ENCODE assay signal across 22 cellular contexts in genomic region chr3:39435006-39435748, GRCh38. TPM values are rescaled to one million over a fixed set of nuclear protein-coding genes. Genes with fewer than 3 reads are reported as not detected.
DNase-seq lines count a peak whose midpoint lies in the region; ATAC-seq and TF ChIP-seq lines count a peak whose summit lies in the region.
"Had no signal": no experiment of that assay in that cellular context is flagged by ENCODE, and none has a peak within 500 bp of the region (broad histone marks: within the 10 kb centered on the region; RNA-seq: fewer than 3 reads in every experiment).

No MANE protein-coding gene starts in this region.

- H3K9me3 Mint-ChIP-seq in MCF 10A (ENCODE audit: unreplicated experiment), result no peaks in the 10 kb centered on the region
- no peaks in the 10 kb centered on the region for H3K9me3 Mint-ChIP-seq in stimulated activated effector memory CD8-positive, alpha-beta T cell treated with anti-CD3 and anti-CD28 coated beads, Interleukin-12 subunit alpha, Interleukin-12 subunit beta, amount 100 ng/mL, for 72 hours
- H3K9me3 Mint-ChIP-seq: activated naive CD4-positive, alpha-beta T cell treated with anti-CD3 and anti-CD28 coated beads, Interleukin-2, amount 50 U/mL, for 72 hours; activated T-cell treated with anti-CD3 and anti-CD28 coated beads, Interleukin-2, amount 50 U/mL, for 4 hours; CD8-positive, alpha-beta T cell had no signal

- in situ Hi-C loops in mammary epithelial cell (cut with MboI; ENCODE audit: low sequenced_read_pairs in 2 of 2) (no loop called here), GM13976 (cut with MboI; ENCODE audit: low sequenced_read_pairs, unreplicated experiment) (no loop called here)

- H3K4me3 Mint-ChIP-seq in MCF 10A (ENCODE audit: unreplicated experiment), result no peak overlapping the region
- H3K4me3 Mint-ChIP-seq in stimulated activated effector memory CD8-positive, alpha-beta T cell treated with anti-CD3 and anti-CD28 coated beads, Interleukin-12 subunit alpha, Interleukin-12 subunit beta, amount 100 ng/mL, for 72 hours, result no peak overlapping the region
- H3K4me3 Mint-ChIP-seq: activated T-cell treated with anti-CD3 and anti-CD28 coated beads, Interleukin-2, amount 50 U/mL, for 4 hours; CD8-positive, alpha-beta T cell had no signal

- DNase-seq in mammary epithelial cell (peak; percentile 6), MCF 10A (ENCODE audit: unreplicated experiment) (no peak), NCI-H345 (lab: John Stamatoyannopoulos, UW) (peak; percentile 44), fibroblast of villous mesenchyme (ENCODE audit: low read depth) (peak; percentile 30), GM13976 (ENCODE audit: low spot score) (no peak), activated gamma-delta T cell treated with Interleukin-2 at 50 U/mL for 16 hours (no peak)
- DNase-seq in stimulated activated effector memory CD8-positive, alpha-beta T cell treated with anti-CD3 and anti-CD28 coated beads, Interleukin-12 subunit alpha, Interleukin-12 subunit beta, amount 100 ng/mL, for 72 hours (ENCODE audit: low spot score in 2 of 2), result no peak
- DNase-seq: activated CD4-positive, alpha-beta T cell treated with anti-CD3 and anti-CD28 coated beads, Interleukin-2, amount 50 U/mL, for 48 hours; activated T-cell treated with anti-CD3 and anti-CD28 coated beads, Interleukin-2, amount 50 U/mL, for 4 hours; CD8-positive, alpha-beta T cell; NCI-H1092; ovary had no signal

- WGBS in mammary epithelial cell (ENCODE audit: low coverage, missing lambda C conversion rate), result 38% methylated on average over 1 of the region's 1 CpG

- no peak for ATAC-seq in stimulated activated effector memory CD8-positive, alpha-beta T cell treated with anti-CD3 and anti-CD28 coated beads, Interleukin-12 subunit alpha, Interleukin-12 subunit beta, amount 100 ng/mL, for 72 hours
- no peak for ATAC-seq in GM21390 (IDR thresholded peaks at IDR 0.05; ENCODE audit: unreplicated experiment)
- ATAC-seq: gastroesophageal sphincter, HCT116 had no signal

- POLR2A ChIA-PET in MCF 10A (lab: Yijun Ruan, JAX), result interaction anchor here (1.6 kb wide), 1 partner anchor 27 kb away, joined by 3 read pairs; no protein-coding TSS in a partner anchor

- no TSS peak for BruUV-seq in mammary epithelial cell (replicated peaks; lab: Mats Ljungman, UMichigan)
- BruUV-seq in MCF 10A (replicated peaks; lab: Mats Ljungman, UMichigan), result no TSS peak

- H3K4me3 ChIP-seq in mammary epithelial cell (replicated peaks in 1 of 3; ENCODE audit: insufficient read depth in 1 of 3, low read depth in 2 of 3, low read length in 3 of 3) (no peak overlapping the region), fibroblast of villous mesenchyme (ENCODE audit: low read depth, low read length) (no peak overlapping the region)
- H3K4me3 ChIP-seq: gastroesophageal sphincter, ovary had no signal

- TF ChIP-seq CTCF in mammary epithelial cell (conservative IDR thresholded peaks at IDR 0.05 in 1 of 2, IDR thresholded peaks at IDR 0.05 in 1 of 2; ENCODE audit: extremely low read depth in 1 of 2, insufficient read depth in 1 of 2, low read depth in 1 of 2, low read length in 2 of 2) (no peak), MCF 10A (IDR thresholded peaks at IDR 0.05; ENCODE audit: unreplicated experiment) (no peak), fibroblast of villous mesenchyme (IDR thresholded peaks at IDR 0.05; ENCODE audit: insufficient read depth, low read depth, low read length) (no peak), GM13976 (IDR thresholded peaks at IDR 0.05; ENCODE audit: borderline replicate concordance, control extremely low read depth, extremely low read depth, insufficient read depth, missing control alignments) (no peak)

- no peak overlapping the region for H2AFZ ChIP-seq in mammary epithelial cell (ENCODE audit: low read depth, low read length)

- dilution Hi-C loops in mammary epithelial cell (cut with HindIII; ENCODE audit: low sequenced_read_pairs), result no loop called here

- no peaks in the 10 kb centered on the region for H3K36me3 Mint-ChIP-seq in MCF 10A (ENCODE audit: insufficient read depth, unreplicated experiment)
- H3K36me3 Mint-ChIP-seq in stimulated activated effector memory CD8-positive, alpha-beta T cell treated with anti-CD3 and anti-CD28 coated beads, Interleukin-12 subunit alpha, Interleukin-12 subunit beta, amount 100 ng/mL, for 72 hours, result no peaks in the 10 kb centered on the region
- H3K36me3 Mint-ChIP-seq: activated naive CD4-positive, alpha-beta T cell treated with anti-CD3 and anti-CD28 coated beads, Interleukin-2, amount 50 U/mL, for 72 hours; CD8-positive, alpha-beta T cell had no signal

- no peaks in the 10 kb centered on the region for H3K27me3 ChIP-seq in mammary epithelial cell (ENCODE audit: insufficient read depth, low read length)
- H3K27me3 ChIP-seq: gastroesophageal sphincter, ovary had no signal

- peaks cover 17% of the 10 kb centered on the region for H3K4me1 Mint-ChIP-seq in MCF 10A (ENCODE audit: insufficient read depth, unreplicated experiment)
- peaks cover 6% of the 10 kb centered on the region for H3K4me1 Mint-ChIP-seq in stimulated activated effector memory CD8-positive, alpha-beta T cell treated with anti-CD3 and anti-CD28 coated beads, Interleukin-12 subunit alpha, Interleukin-12 subunit beta, amount 100 ng/mL, for 72 hours

- H3K9me3 ChIP-seq in mammary epithelial cell (replicated peaks; ENCODE audit: insufficient read depth, low read length), result no peaks in the 10 kb centered on the region
- H3K9me3 ChIP-seq: gastroesophageal sphincter, ovary had no signal

- no peaks in the 10 kb centered on the region for H3K36me3 ChIP-seq in mammary epithelial cell (ENCODE audit: insufficient read depth, low read length)
- H3K36me3 ChIP-seq: gastroesophageal sphincter, ovary had no signal

- H3K27me3 Mint-ChIP-seq in MCF 10A (ENCODE audit: insufficient read depth, unreplicated experiment), result no peaks in the 10 kb centered on the region

- CTCF ChIA-PET in mammary epithelial cell (lab: Charles Lee; ENCODE audit: low non-redundant PET), result no interaction called here
- CTCF ChIA-PET in MCF 10A (lab: Yijun Ruan, JAX), result interaction anchor here (0.5 to 1.4 kb wide), 8 partner anchors 10 to 280 kb away, joined by 3 to 6 read pairs (median 3); no protein-coding TSS in a partner anchor

- no peak overlapping the region for H3K27ac Mint-ChIP-seq in MCF 10A (ENCODE audit: low read depth, unreplicated experiment)
- peak overlapping the region; percentile 60 for H3K27ac Mint-ChIP-seq in stimulated activated effector memory CD8-positive, alpha-beta T cell treated with anti-CD3 and anti-CD28 coated beads, Interleukin-12 subunit alpha, Interleukin-12 subunit beta, amount 100 ng/mL, for 72 hours
- H3K27ac Mint-ChIP-seq: activated naive CD4-positive, alpha-beta T cell treated with anti-CD3 and anti-CD28 coated beads, Interleukin-2, amount 50 U/mL, for 72 hours; CD8-positive, alpha-beta T cell had no signal

- no peak overlapping the region for H3K9ac ChIP-seq in mammary epithelial cell (ENCODE audit: insufficient read depth, low read length)
- H3K9ac ChIP-seq: KMS-11 had no signal

- H3K27ac ChIP-seq in mammary epithelial cell (ENCODE audit: insufficient read depth, low read depth, low read length), result no peak overlapping the region
- H3K27ac ChIP-seq: gastroesophageal sphincter, KMS-11, ovary had no signal

- H3K4me2 ChIP-seq in mammary epithelial cell (ENCODE audit: insufficient read depth, low read depth, low read length), result no peak overlapping the region
- H3K4me2 ChIP-seq: KMS-11 had no signal

- no peaks in the 10 kb centered on the region for H3K79me2 ChIP-seq in mammary epithelial cell (ENCODE audit: insufficient read depth, low read length)

- peaks cover 3% of the 10 kb centered on the region for H3K4me1 ChIP-seq in mammary epithelial cell (ENCODE audit: insufficient read depth, low read length)

- intact Hi-C loops in mammary epithelial cell (cut with micrococcal nuclease) (no loop called here), MCF 10A (cut with micrococcal nuclease) (no loop called here)

- H4K20me1 ChIP-seq in mammary epithelial cell (ENCODE audit: insufficient read depth, low read length), result no peaks in the 10 kb centered on the region

RNA-seq across cellular contexts. Expression of gene RPSA, which starts 28.7 kb away (rescaled TPM):
- total RNA-seq in mammary epithelial cell (1,000 to 10,000 TPM in 1 of 2 donors, 100 to 1,000 TPM in 1; 874 to 1,396 TPM), MCF 10A (2022) (1,984 and 2,115 TPM in 2 replicates), fibroblast of villous mesenchyme (964 and 1,304 TPM in 2 replicates)
- 2,903 TPM for polyA plus RNA-seq in mammary epithelial cell
- polyA minus RNA-seq in mammary epithelial cell, result 1,449 TPM

RNA-seq across cellular contexts. Expression of gene MOBP, which starts 32.3 kb away (rescaled TPM):
- total RNA-seq in mammary epithelial cell, result not detected
- not detected for polyA plus RNA-seq in mammary epithelial cell
- not detected for polyA minus RNA-seq in mammary epithelial cell
- 0.21 TPM in 1 of 2 replicates, not detected in the other for total RNA-seq in MCF 10A (2022)
- total RNA-seq in fibroblast of villous mesenchyme, result not detected in 2 replicates
- total RNA-seq: activated naive CD4-positive, alpha-beta T cell treated with anti-CD3 and anti-CD28 coated beads, Interleukin-2, amount 50 U/mL, for 72 hours; activated T-cell treated with anti-CD3 and anti-CD28 coated beads, Interleukin-2, amount 50 U/mL, for 4 hours; CD8-positive, alpha-beta T cell; Daoy; liver; skeletal muscle tissue; subcutaneous adipose tissue; T-helper 1 cell treated with Interleukin-12 subunit alpha and Interleukin-12 subunit beta and Interleukin-4 antibody, amounts not matched to agents 30 ng/mL and 1 ng/mL, for 36 hours had no signal
- polyA plus RNA-seq: liver had no signal

RNA-seq across cellular contexts. Expression of gene SLC25A38, which starts 52.0 kb away (rescaled TPM):
- 10 to 100 TPM; 27.5 to 34.9 TPM for total RNA-seq in mammary epithelial cell
- polyA plus RNA-seq in mammary epithelial cell, result 29.3 TPM
- 39.6 TPM for polyA minus RNA-seq in mammary epithelial cell
- 37.6 and 45.9 TPM in 2 replicates for total RNA-seq in MCF 10A (2022)
- total RNA-seq in fibroblast of villous mesenchyme, result 18.4 and 22.5 TPM in 2 replicates

Comparison
In these comparisons a context has a peak if more than half of its experiments do, and no peak if none do; other contexts are left out.
1. DNase-seq: peak in mammary epithelial cell (single experiment), NCI-H345 (single experiment) and fibroblast of villous mesenchyme (single experiment); none in MCF 10A (single experiment), stimulated activated effector memory CD8-positive, alpha-beta T cell treated with anti-CD3 and anti-CD28 coated beads, Interleukin-12 subunit alpha, Interleukin-12 subunit beta, amount 100 ng/mL, for 72 hours (0 of 2), GM13976 (single experiment) and activated gamma-delta T cell treated with Interleukin-2 at 50 U/mL for 16 hours (single experiment).